8 cellular contexts compared by ENCODE assay signal in genomic region chr22:40107756-40108437, GRCh38.
DNase-seq lines count a peak whose midpoint lies in the region; ATAC-seq and TF ChIP-seq lines count a peak whose summit lies in the region.

No MANE protein-coding gene starts in this region.

- no peaks in the 10 kb centered on the region for H3K27me3 ChIP-seq in effector memory CD4-positive, alpha-beta T cell (replicated peaks; ENCODE audit: control insufficient read depth, insufficient read depth, low read length, poor library complexity, severe bottlenecking)
- H3K27me3 ChIP-seq in osteoblast (ENCODE audit: insufficient read depth, low read length) (no peaks in the 10 kb centered on the region), H7 (ENCODE audit: control insufficient read depth, insufficient read depth, low read length) (no peaks in the 10 kb centered on the region)

- peak overlapping the region; percentile 45 for H3K4me3 ChIP-seq in effector memory CD4-positive, alpha-beta T cell (ENCODE audit: insufficient read depth, low read depth, low read length, poor library complexity, severe bottlenecking)
- H3K4me3 ChIP-seq in osteoblast (ENCODE audit: insufficient read depth, low read length): peak overlapping the region; percentile 65
- no peak overlapping the region for H3K4me3 ChIP-seq in H7 (ENCODE audit: insufficient read depth, low read depth, low read length)

- TF ChIP-seq CTCF in osteoblast (IDR thresholded peaks at IDR 0.05; ENCODE audit: extremely low read depth, low read depth, low read length) (no peak), GM10248 (IDR thresholded peaks at IDR 0.05; ENCODE audit: control extremely low read depth, extremely low read depth, low read depth, missing control alignments) (no peak)

- POLR2A ChIA-PET in GM10248 (lab: Yijun Ruan, JAX): no interaction called here

- H3K79me2 ChIP-seq in osteoblast (ENCODE audit: insufficient read depth, low read length): peaks cover 3% of the 10 kb centered on the region

- peaks cover 15% of the 10 kb centered on the region for H3K4me1 ChIP-seq in effector memory CD4-positive, alpha-beta T cell (ENCODE audit: control insufficient read depth, insufficient read depth, low read length, poor library complexity, severe bottlenecking)
- H3K4me1 ChIP-seq in osteoblast (ENCODE audit: insufficient read depth, low read length): peaks cover 7% of the 10 kb centered on the region

- peaks cover 7% of the 10 kb centered on the region for H4K20me1 ChIP-seq in osteoblast (ENCODE audit: insufficient read depth, low read length)

- H2AFZ ChIP-seq in osteoblast (ENCODE audit: low read length): peak overlapping the region; percentile 90

- H3K27ac ChIP-seq in effector memory CD4-positive, alpha-beta T cell (ENCODE audit: insufficient read depth, low read length, poor library complexity, severe bottlenecking): peak overlapping the region; percentile 39
- peak overlapping the region; percentile 78 for H3K27ac ChIP-seq in osteoblast (ENCODE audit: low read depth, low read length)

- no peaks in the 10 kb centered on the region for H3K9me3 ChIP-seq in effector memory CD4-positive, alpha-beta T cell (ENCODE audit: control insufficient read depth, low read length)
- no peaks in the 10 kb centered on the region for H3K9me3 ChIP-seq in osteoblast (ENCODE audit: low read depth, low read length)

- peak overlapping the region; percentile 94 for H3K4me2 ChIP-seq in osteoblast (ENCODE audit: insufficient read depth, low read length)

- no peaks in the 10 kb centered on the region for H3K36me3 ChIP-seq in effector memory CD4-positive, alpha-beta T cell (ENCODE audit: control insufficient read depth, insufficient read depth, low read length)
- H3K36me3 ChIP-seq in osteoblast (ENCODE audit: insufficient read depth, low read length): no peaks in the 10 kb centered on the region
- H3K36me3 ChIP-seq in H7 (replicated peaks; ENCODE audit: control insufficient read depth, insufficient read depth, low read length): no peaks in the 10 kb centered on the region

- ATAC-seq in HG02885 (IDR thresholded peaks at IDR 0.05; ENCODE audit: poor library complexity, unreplicated experiment) (no peak), HG02840 (IDR thresholded peaks at IDR 0.05; ENCODE audit: low FRiP score, unreplicated experiment) (no peak)

- CTCF ChIA-PET in GM10248 (lab: Yijun Ruan, JAX): interaction anchor here (0.9 to 2.2 kb wide), 7 partner anchors 13 to 61 kb away, joined by 3 to 5 read pairs (median 3); no protein-coding TSS in a partner anchor

- DNase-seq in EH (ENCODE audit: low read depth) (peak; percentile 80), T1000 (lab: John Stamatoyannopoulos, UW) (peak; percentile 4), osteoblast (ENCODE audit: insufficient read length, low spot score, missing footprints) (peak; percentile 83), GM10248 (ENCODE audit: extremely low spot score) (no peak), H7 (no peak)
- no peak for DNase-seq in effector memory CD4-positive, alpha-beta T cell

Comparison
In these comparisons a context has a peak if more than half of its experiments do, and no peak if none do; other contexts are left out.
1. DNase-seq: peak in EH (single experiment), T1000 (single experiment) and osteoblast (single experiment); none in effector memory CD4-positive, alpha-beta T cell (0 of 3), GM10248 (single experiment) and H7 (single experiment).